In genomic region chr6:63269470-63269869, GRCh38 we compare ENCODE assay signal across 16 cellular contexts. TPM values are rescaled to one million over a fixed set of nuclear protein-coding genes. Genes with fewer than 3 reads are reported as not detected.
A peak's percentile ranks its signal among the peaks of the same experiment; 100 is the strongest.
DNase-seq lines count a peak whose midpoint lies in the region; ATAC-seq, FAIRE-seq and TF ChIP-seq lines count a peak whose summit lies in the region.
"Had no signal": no experiment of that assay in that cellular context is flagged by ENCODE, and none has a peak within 500 bp of the region (broad histone marks: within the 10 kb centered on the region; RNA-seq: fewer than 3 reads in every experiment).

No MANE protein-coding gene starts in this region.

- no peaks in the 10 kb centered on the region for H3K27me3 ChIP-seq in esophagus squamous epithelium
- no peaks in the 10 kb centered on the region for H3K27me3 ChIP-seq in tibial artery

- H3K27ac ChIP-seq in esophagus squamous epithelium, result no peak overlapping the region
- H3K27ac ChIP-seq in tibial artery, result no peak overlapping the region
- H3K27ac ChIP-seq: prostate gland had no signal

- intact Hi-C loops in esophagus squamous epithelium (cut with DNase I) (no loop called here), tibial artery (cut with DNase I; ENCODE audit: low total_unique reads) (no loop called here)

- WGBS in esophagus squamous epithelium, 2 donors, result 44 to 46% methylated on average over 4 of the region's 4 CpGs

- ATAC-seq in GM18498 (IDR thresholded peaks at IDR 0.05; ENCODE audit: unreplicated experiment) (peak; percentile 74), GM19455 (IDR thresholded peaks at IDR 0.05; ENCODE audit: unreplicated experiment) (peak; percentile 60), HG02763 (IDR thresholded peaks at IDR 0.05; ENCODE audit: unreplicated experiment) (peak; percentile 55), HG03520 (IDR thresholded peaks at IDR 0.05; ENCODE audit: unreplicated experiment) (peak; percentile 60)
- ATAC-seq: left ventricle myocardium superior had no signal

- H3K9me3 ChIP-seq in esophagus squamous epithelium, result no peaks in the 10 kb centered on the region
- H3K9me3 ChIP-seq in tibial artery, result no peaks in the 10 kb centered on the region
- H3K9me3 ChIP-seq: prostate gland had no signal

- H3K36me3 ChIP-seq in esophagus squamous epithelium, result no peaks in the 10 kb centered on the region
- no peaks in the 10 kb centered on the region for H3K36me3 ChIP-seq in tibial artery
- H3K36me3 ChIP-seq: prostate gland had no signal

- H3K4me3 ChIP-seq in esophagus squamous epithelium, result no peak overlapping the region
- H3K4me3 ChIP-seq in tibial artery, result no peak overlapping the region
- H3K4me3 ChIP-seq: prostate gland had no signal

- H3K4me1 ChIP-seq in esophagus squamous epithelium, result no peaks in the 10 kb centered on the region
- no peaks in the 10 kb centered on the region for H3K4me1 ChIP-seq in tibial artery
- H3K4me1 ChIP-seq: prostate gland had no signal

- FAIRE-seq in HTR-8/SVneo (lab: Jason Lieb, UNC), result no peak
- FAIRE-seq: bronchial epithelial cell had no signal

- DNase-seq in NCI-H2227 treated with DMSO at 0.1 percent for 48 hours (lab: John Stamatoyannopoulos, UW) (no peak), esophagus squamous epithelium (lab: John Stamatoyannopoulos, UW) (no peak), tibial artery (no peak), HTR-8/SVneo (ENCODE audit: insufficient read length, low spot score) (no peak)
- DNase-seq: effector memory CD4-positive, alpha-beta T cell; left ventricle myocardium superior; SHP77 treated with DMSO at 0.1 percent for 48 hours; stimulated activated CD4-positive, alpha-beta T cell treated with anti-CD3 and anti-CD28 coated beads, Interleukin-15, amount 100 ng/mL, for 24 hours; substantia nigra had no signal

- TF ChIP-seq CTCF in esophagus squamous epithelium (IDR thresholded peaks at IDR 0.05) (no peak), tibial artery (IDR thresholded peaks at IDR 0.05) (no peak)

- no peak for TF ChIP-seq POLR2A in esophagus squamous epithelium (IDR thresholded peaks at IDR 0.05)

RNA-seq across cellular contexts. Expression of gene LGSN, which starts 50.3 kb away (rescaled TPM):
- not detected for total RNA-seq in esophagus squamous epithelium
- total RNA-seq: left ventricle myocardium superior, myocyte, prostate gland had no signal

RNA-seq across cellular contexts. Expression of gene FKBP1C, which starts 58.2 kb away (rescaled TPM):
- total RNA-seq in esophagus squamous epithelium, result under 1 TPM in 2 of 4 donors, not detected in 2; 0.19 to 0.35 TPM
- total RNA-seq: bronchial epithelial cell had no signal
